Comparison of ENCODE assay signal across 18 cellular contexts in genomic region chr3:62655319-62656063, GRCh38.
DNase-seq lines count a peak whose midpoint lies in the region; ATAC-seq and TF ChIP-seq lines count a peak whose summit lies in the region.
"Had no signal": no experiment of that assay in that cellular context is flagged by ENCODE, and none has a peak within 500 bp of the region (broad histone marks: within the 10 kb centered on the region; RNA-seq: fewer than 3 reads in every experiment).

No MANE protein-coding gene starts in this region.

- TF ChIP-seq POLR2A in heart left ventricle (IDR thresholded peaks at IDR 0.05), result no peak

- ATAC-seq in Right ventricle myocardium superior (ENCODE audit: poor library complexity) (peak; percentile 45), heart left ventricle (peak; percentile 57 to 79 (median 72)), right cardiac atrium (peak; percentile 90 to 91), GM21576 (IDR thresholded peaks at IDR 0.05; ENCODE audit: unreplicated experiment) (no peak)
- ATAC-seq: GM12878, HCT116 had no signal

- in situ Hi-C loops in GM13977 (cut with MboI; ENCODE audit: low pct_unique_long_range_greater_than_20kb, low sequenced_read_pairs, unreplicated experiment), result no loop called here

- WGBS in heart left ventricle, 4 donors, result 26 to 36% (median 29%) methylated on average over 6 of the region's 6 CpGs
- 29% methylated on average over 6 of the region's 6 CpGs for WGBS in right cardiac atrium

- intact Hi-C loops in Right ventricle myocardium superior (cut with DNase I) (no loop called here), heart left ventricle (cut with DNase I) (no loop called here), left ventricle myocardium inferior (cut with micrococcal nuclease) (no loop called here), right cardiac atrium (cut with DNase I) (no loop called here)

- no peak for DNase-seq in Right ventricle myocardium superior
- no peak for DNase-seq in heart left ventricle
- no peak for DNase-seq in left ventricle myocardium inferior
- peak in 2 of 3 donors; percentile 18 to 50 for DNase-seq in right cardiac atrium
- no peak for DNase-seq in GM13977 (ENCODE audit: low spot score)
- no peak for DNase-seq in cerebellum (ENCODE audit: low spot score)
- no peak for DNase-seq in GF-D8 (lab: John Stamatoyannopoulos, UW)
- DNase-seq: C1 segment of cervical spinal cord; Calu3; CD4-positive, alpha-beta memory T cell; COR-L47; DMS53; DMS79 treated with DMSO at 0.1 percent for 48 hours; GM23248; H7 had no signal

- H3K36me3 ChIP-seq in heart left ventricle, result no peaks in the 10 kb centered on the region
- H3K36me3 ChIP-seq in left ventricle myocardium inferior, result no peaks in the 10 kb centered on the region

- TF ChIP-seq CTCF in heart left ventricle (IDR thresholded peaks at IDR 0.05) (no peak), left ventricle myocardium inferior (IDR thresholded peaks at IDR 0.05; ENCODE audit: borderline replicate concordance) (no peak), GM13977 (IDR thresholded peaks at IDR 0.05; ENCODE audit: extremely low read depth, insufficient read depth, missing control alignments) (no peak)

- H3K4me1 ChIP-seq in heart left ventricle, result peaks cover 0 to 24% (median 3%) of the 10 kb centered on the region in 12 donors
- H3K4me1 ChIP-seq in left ventricle myocardium inferior, result peaks cover 23% of the 10 kb centered on the region
- H3K4me1 ChIP-seq in right cardiac atrium (ENCODE audit: control insufficient read depth, insufficient read depth, low read length), result no peaks in the 10 kb centered on the region

- H3K27ac ChIP-seq in heart left ventricle (peak overlapping the region in 4 of 12 donors; percentile 22 to 71 (median 54)), left ventricle myocardium inferior (replicated peaks) (peak overlapping the region; percentile 0), right cardiac atrium (ENCODE audit: low read length) (peak overlapping the region; percentile 87)
- H3K27ac ChIP-seq: GM23248 had no signal

- H3K9me3 ChIP-seq in heart left ventricle (no peaks in the 10 kb centered on the region), left ventricle myocardium inferior (replicated peaks) (no peaks in the 10 kb centered on the region), right cardiac atrium (ENCODE audit: control insufficient read depth, low read length) (no peaks in the 10 kb centered on the region)

- H3K4me3 ChIP-seq in heart left ventricle (no peak overlapping the region), left ventricle myocardium inferior (no peak overlapping the region), right cardiac atrium (ENCODE audit: low read length) (no peak overlapping the region)
- H3K4me3 ChIP-seq: GM12878, GM23248 had no signal

- H3K27me3 ChIP-seq in heart left ventricle, result no peaks in the 10 kb centered on the region
- no peaks in the 10 kb centered on the region for H3K27me3 ChIP-seq in left ventricle myocardium inferior (ENCODE audit: low read depth)
- no peaks in the 10 kb centered on the region for H3K27me3 ChIP-seq in right cardiac atrium (ENCODE audit: control insufficient read depth, insufficient read depth)

Comparison
In these comparisons a context has a peak if more than half of its experiments do, and no peak if none do; other contexts are left out.
1. DNase-seq: peak in right cardiac atrium (2 of 3); none in Right ventricle myocardium superior (single experiment), heart left ventricle (0 of 5), left ventricle myocardium inferior (single experiment), GM13977 (single experiment), cerebellum (single experiment) and GF-D8 (single experiment).